8 cellular contexts compared by ENCODE assay signal in genomic region chr15:85312925-85313324, GRCh38.
DNase-seq lines count a peak whose midpoint lies in the region; ATAC-seq, FAIRE-seq and TF ChIP-seq lines count a peak whose summit lies in the region.
"Had no signal": no experiment of that assay in that cellular context is flagged by ENCODE, and none has a peak within 500 bp of the region (broad histone marks: within the 10 kb centered on the region; RNA-seq: fewer than 3 reads in every experiment).

No MANE protein-coding gene starts in this region.

- no peaks in the 10 kb centered on the region for H3K79me2 ChIP-seq in osteoblast (ENCODE audit: insufficient read depth, low read length)

- H3K27me3 Mint-ChIP-seq in T-helper 17 cell (no peaks in the 10 kb centered on the region), Calu3 (ENCODE audit: unreplicated experiment) (no peaks in the 10 kb centered on the region)

- peak overlapping the region; percentile 41 for H3K4me2 ChIP-seq in osteoblast (ENCODE audit: insufficient read depth, low read length)

- H3K4me3 ChIP-seq in osteoblast (ENCODE audit: insufficient read depth, low read length) = no peak overlapping the region

- no TSS peak for BruUV-seq in Calu3 (replicated peaks; lab: Mats Ljungman, UMichigan)

- no peaks in the 10 kb centered on the region for H3K27me3 ChIP-seq in osteoblast (ENCODE audit: insufficient read depth, low read length)

- ATAC-seq in GM18867 (IDR thresholded peaks at IDR 0.05; ENCODE audit: unreplicated experiment) (peak; percentile 21), HG02798 (IDR thresholded peaks at IDR 0.05; ENCODE audit: poor library complexity, unreplicated experiment) (peak; percentile 21), T-helper 17 cell (no peak)

- no peaks in the 10 kb centered on the region for H3K36me3 Mint-ChIP-seq in T-helper 17 cell (ENCODE audit: low read depth)
- H3K36me3 Mint-ChIP-seq in Calu3 (ENCODE audit: insufficient read depth, unreplicated experiment) = no peaks in the 10 kb centered on the region

- CTCF ChIA-PET in Calu3 (lab: Charles Lee) = interaction anchor here (0.5 to 1.3 kb wide), 4 partner anchors 15 to 104 kb away, joined by 3 to 5 read pairs (median 3); no protein-coding TSS in a partner anchor

- peak overlapping the region; percentile 78 for H3K27ac Mint-ChIP-seq in T-helper 17 cell
- no peak overlapping the region for H3K27ac Mint-ChIP-seq in Calu3 (ENCODE audit: unreplicated experiment)

- peak overlapping the region; percentile 64 for H2AFZ ChIP-seq in osteoblast (ENCODE audit: low read length)

- no peaks in the 10 kb centered on the region for H3K36me3 ChIP-seq in osteoblast (ENCODE audit: insufficient read depth, low read length)

- no peak for DNase-seq in T-helper 17 cell
- DNase-seq in osteoblast (ENCODE audit: insufficient read length, low spot score, missing footprints) = peak; percentile 77
- DNase-seq in Calu3 = no peak
- DNase-seq in NCI-H345 treated with DMSO at 0.1 percent for 48 hours (lab: John Stamatoyannopoulos, UW; ENCODE audit: unreplicated experiment) = no peak
- DNase-seq in H54 (ENCODE audit: insufficient read length, low spot score) = no peak
- DNase-seq: nucleus accumbens had no signal

- FAIRE-seq in H54 (lab: Jason Lieb, UNC) = no peak

- H3K4me3 Mint-ChIP-seq in T-helper 17 cell (no peak overlapping the region), Calu3 (ENCODE audit: low read depth, unreplicated experiment) (no peak overlapping the region)

- peak overlapping the region; percentile 15 for H3K27ac ChIP-seq in osteoblast (ENCODE audit: low read depth, low read length)

- H4K20me1 ChIP-seq in osteoblast (ENCODE audit: insufficient read depth, low read length) = no peaks in the 10 kb centered on the region

- TF ChIP-seq CTCF in osteoblast (IDR thresholded peaks at IDR 0.05; ENCODE audit: extremely low read depth, low read depth, low read length) = peak; percentile 32
- no peak for TF ChIP-seq CTCF in Calu3 (IDR thresholded peaks at IDR 0.05; ENCODE audit: unreplicated experiment)

- intact Hi-C loops in Calu3 (cut with micrococcal nuclease; ENCODE audit: unreplicated experiment) = no loop called here

- peaks cover 30% of the 10 kb centered on the region for H3K4me1 ChIP-seq in osteoblast (ENCODE audit: insufficient read depth, low read length)

- TF ChIP-seq POLR2A in H54 (IDR thresholded peaks at IDR 0.05; ENCODE audit: low read depth, low read length) = no peak

- no peaks in the 10 kb centered on the region for H3K9me3 ChIP-seq in T-helper 17 cell (ENCODE audit: control insufficient read depth, low read length, poor library complexity, severe bottlenecking)
- no peaks in the 10 kb centered on the region for H3K9me3 ChIP-seq in osteoblast (ENCODE audit: low read depth, low read length)

- H3K4me1 Mint-ChIP-seq in T-helper 17 cell (peaks cover 31% of the 10 kb centered on the region), Calu3 (ENCODE audit: low read depth, unreplicated experiment) (peaks cover 12% of the 10 kb centered on the region)

- peaks cover 6% of the 10 kb centered on the region for H3K9me3 Mint-ChIP-seq in Calu3 (ENCODE audit: low read depth, unreplicated experiment)
